11 cellular contexts compared by ENCODE assay signal in the genomic region with DNA sequence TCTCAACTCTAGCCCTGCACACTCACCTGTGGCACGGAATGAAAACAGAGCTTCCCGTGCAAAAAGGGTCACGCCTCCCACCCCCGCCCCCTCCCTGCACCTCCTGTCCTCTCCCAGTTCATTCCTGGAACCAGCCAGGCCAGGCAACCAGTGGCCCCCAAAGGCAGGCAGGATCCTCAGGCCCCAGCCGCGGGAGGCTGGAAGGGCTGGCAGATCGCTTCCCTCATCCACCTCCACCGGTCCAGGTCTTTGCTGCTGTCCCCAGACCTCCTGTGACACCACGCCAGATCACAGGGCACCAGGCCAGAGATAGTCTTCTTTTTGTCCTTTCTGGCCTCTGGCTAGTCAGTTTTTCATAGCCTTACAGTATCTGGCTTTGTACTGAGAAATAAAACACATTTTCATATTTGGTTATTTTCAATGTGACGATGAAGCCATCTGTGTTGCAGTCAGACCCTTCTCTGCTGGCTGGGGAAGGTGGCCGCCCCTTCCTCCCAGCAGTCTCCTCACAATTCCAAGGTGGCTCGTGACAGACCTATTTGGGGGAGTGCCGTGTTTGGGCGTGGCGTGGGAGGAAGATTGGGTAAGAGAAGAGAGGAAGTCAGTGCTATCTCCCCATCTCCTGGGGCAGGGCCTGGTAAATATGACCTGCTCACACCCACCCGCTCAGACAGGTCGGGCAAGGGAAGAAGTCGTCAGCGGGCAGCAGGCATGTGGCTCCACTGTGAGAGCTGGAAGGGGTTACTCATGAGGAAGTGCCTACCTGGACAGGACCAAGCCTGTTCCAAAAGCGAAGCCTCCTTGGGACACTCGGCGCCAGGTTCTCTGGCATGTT. TPM values are rescaled to one million over a fixed set of nuclear protein-coding genes. Genes with fewer than 3 reads are reported as not detected.
DNase-seq lines count a peak whose midpoint lies in the region; ATAC-seq and TF ChIP-seq lines count a peak whose summit lies in the region.
"Had no signal": no experiment of that assay in that cellular context is flagged by ENCODE, and none has a peak within 500 bp of the region (broad histone marks: within the 10 kb centered on the region; RNA-seq: fewer than 3 reads in every experiment).

No MANE protein-coding gene starts in this region.

- no peaks in the 10 kb centered on the region for H3K79me2 ChIP-seq in osteoblast (ENCODE audit: insufficient read depth, low read length)
- no peaks in the 10 kb centered on the region for H3K79me2 ChIP-seq in Karpas-422 (ENCODE audit: low read length)

- H3K36me3 ChIP-seq in muscle layer of duodenum (ENCODE audit: control insufficient read depth in 1 of 2, insufficient read depth in 2 of 2, low read length in 2 of 2), result peaks cover 6 to 29% of the 10 kb centered on the region in 2 donors
- peaks cover 11% of the 10 kb centered on the region for H3K36me3 ChIP-seq in osteoblast (ENCODE audit: insufficient read depth, low read length)
- no peaks in the 10 kb centered on the region for H3K36me3 ChIP-seq in Karpas-422 (ENCODE audit: insufficient read depth, low read length)

- H2AFZ ChIP-seq in osteoblast (ENCODE audit: low read length), result no peak overlapping the region
- H2AFZ ChIP-seq in Karpas-422 (ENCODE audit: low read length), result no peak overlapping the region

- peak overlapping the region; percentile 27 for H3K4me3 Mint-ChIP-seq in CD4-positive, alpha-beta T cell

- peak overlapping the region; percentile 80 for H3K27ac Mint-ChIP-seq in CD4-positive, alpha-beta T cell

- no peaks in the 10 kb centered on the region for H3K9me2 ChIP-seq in Karpas-422 (replicated peaks; ENCODE audit: insufficient read depth, low read length)

- H3K4me1 Mint-ChIP-seq in CD4-positive, alpha-beta T cell (ENCODE audit: low read depth), result peaks cover 44% of the 10 kb centered on the region

- DNase-seq in CD4-positive, alpha-beta T cell, result peak in 8 of 10 experiments; percentile 15 to 52 (median 39)
- DNase-seq in SKM-1 treated with dmso at 0.1 percent for 144 hours (lab: John Stamatoyannopoulos, UW; ENCODE audit: unreplicated experiment), result peak; percentile 66
- peak; percentile 34 for DNase-seq in activated naive CD4-positive, alpha-beta T cell treated with anti-CD3 and anti-CD28 coated beads, Interleukin-2, amount 50 U/mL, for 16 hours
- no peak for DNase-seq in hypothalamus (lab: John Stamatoyannopoulos, UW)
- no peak for DNase-seq in osteoblast (ENCODE audit: insufficient read length, low spot score, missing footprints)
- no peak for DNase-seq in Karpas-422
- DNase-seq: DMS79; effector CD8-positive, alpha-beta T cell had no signal

- H3K27me3 ChIP-seq in CD4-positive, alpha-beta T cell (ENCODE audit: control insufficient read depth, insufficient read depth, low read length), result no peaks in the 10 kb centered on the region
- H3K27me3 ChIP-seq in muscle layer of duodenum (ENCODE audit: low read depth, low read length) (no peaks in the 10 kb centered on the region), osteoblast (ENCODE audit: insufficient read depth, low read length) (no peaks in the 10 kb centered on the region), Karpas-422 (ENCODE audit: low read length) (no peaks in the 10 kb centered on the region)

- no peaks in the 10 kb centered on the region for H3K9me3 ChIP-seq in CD4-positive, alpha-beta T cell (ENCODE audit: control insufficient read depth, low read length)
- H3K9me3 ChIP-seq in muscle layer of duodenum (ENCODE audit: control insufficient read depth in 1 of 2, low read length in 2 of 2) (no peaks in the 10 kb centered on the region), osteoblast (ENCODE audit: low read depth, low read length) (no peaks in the 10 kb centered on the region), Karpas-422 (ENCODE audit: low read length) (no peaks in the 10 kb centered on the region)

- CTCF ChIA-PET in CD4-positive, alpha-beta T cell (lab: Charles Lee), result interaction anchor here (1.2 kb wide), 1 partner anchor 33 kb away, joined by 4 read pairs; no protein-coding TSS in a partner anchor

- POLR2A ChIA-PET in CD4-positive, alpha-beta T cell (lab: Charles Lee), result interaction anchor here (0.8 to 5.9 kb wide), 5 partner anchors 9 to 72 kb away, joined by 3 to 61 read pairs (median 10); a partner anchor contains a TSS

- no peak overlapping the region for H3K9ac ChIP-seq in Karpas-422 (ENCODE audit: low read length)
- H3K9ac ChIP-seq: KMS-11 had no signal

- H3K4me2 ChIP-seq in osteoblast (ENCODE audit: insufficient read depth, low read length) (no peak overlapping the region), Karpas-422 (ENCODE audit: low read depth, low read length, poor library complexity, severe bottlenecking) (no peak overlapping the region)
- H3K4me2 ChIP-seq: KMS-11 had no signal

- peaks cover under 1% of the 10 kb centered on the region for H3K36me3 Mint-ChIP-seq in CD4-positive, alpha-beta T cell (ENCODE audit: low read depth)

- H4K20me1 ChIP-seq in osteoblast (ENCODE audit: insufficient read depth, low read length) (no peaks in the 10 kb centered on the region), Karpas-422 (ENCODE audit: insufficient read depth, low read depth, low read length) (no peaks in the 10 kb centered on the region)

- H3K27ac ChIP-seq in CD4-positive, alpha-beta T cell (ENCODE audit: low read depth, low read length), result peak overlapping the region; percentile 33
- H3K27ac ChIP-seq in muscle layer of duodenum (ENCODE audit: low read length) (peak overlapping the region; percentile 4), osteoblast (ENCODE audit: low read depth, low read length) (no peak overlapping the region), Karpas-422 (ENCODE audit: low read length) (no peak overlapping the region)
- H3K27ac ChIP-seq: KMS-11 had no signal

- H3K4me3 ChIP-seq in muscle layer of duodenum (ENCODE audit: low read depth in 1 of 2, low read length in 2 of 2), result no peak overlapping the region
- no peak overlapping the region for H3K4me3 ChIP-seq in osteoblast (ENCODE audit: insufficient read depth, low read length)
- no peak overlapping the region for H3K4me3 ChIP-seq in Karpas-422 (ENCODE audit: low read length)

- intact Hi-C loops in CD4-positive, alpha-beta T cell (cut with DNase I, micrococcal nuclease), result no loop called here

- peak; percentile 35 for ATAC-seq in CD4-positive, alpha-beta T cell (ENCODE audit: poor library complexity)
- ATAC-seq in GM18868 (IDR thresholded peaks at IDR 0.05; ENCODE audit: unreplicated experiment), result no peak

- no peaks in the 10 kb centered on the region for H3K9me3 Mint-ChIP-seq in CD4-positive, alpha-beta T cell

- no peaks in the 10 kb centered on the region for H3K4me1 ChIP-seq in muscle layer of duodenum (ENCODE audit: control insufficient read depth in 1 of 2, insufficient read depth in 2 of 2, low read length in 2 of 2)
- peaks cover 2% of the 10 kb centered on the region for H3K4me1 ChIP-seq in osteoblast (ENCODE audit: insufficient read depth, low read length)
- peaks cover 7% of the 10 kb centered on the region for H3K4me1 ChIP-seq in Karpas-422 (ENCODE audit: low read length)

- no peak for TF ChIP-seq CTCF in CD4-positive, alpha-beta T cell (IDR thresholded peaks at IDR 0.05)
- TF ChIP-seq CTCF in osteoblast (IDR thresholded peaks at IDR 0.05; ENCODE audit: extremely low read depth, low read depth, low read length), result no peak

- no peaks in the 10 kb centered on the region for H3K27me3 Mint-ChIP-seq in CD4-positive, alpha-beta T cell

RNA-seq across cellular contexts. Expression of a gene that starts 9.1 kb away (rescaled TPM):
- total RNA-seq in CD4-positive, alpha-beta T cell, result 1 to 10 TPM; 8.5 to 8.8 TPM
- 13.3 and 25.0 TPM in 2 replicates for total RNA-seq in osteoblast
- 0.61 and 0.82 TPM in 2 replicates for total RNA-seq in Karpas-422 (2014; rRNA removed; shearing (Covaris generic); ENCODE audit: low replicate concordance)

RNA-seq across cellular contexts. Expression of a gene that starts 23.3 kb away (rescaled TPM):
- 100 to 1,000 TPM; 160 to 161 TPM for total RNA-seq in CD4-positive, alpha-beta T cell
- total RNA-seq in osteoblast, result 33.0 and 34.4 TPM in 2 replicates
- total RNA-seq in Karpas-422 (2014; rRNA removed; shearing (Covaris generic); ENCODE audit: low replicate concordance), result 31.3 and 91.8 TPM in 2 replicates

RNA-seq across cellular contexts. Expression of a gene that starts 40.9 kb away (rescaled TPM):
- 10 to 100 TPM; 31.7 to 39.5 TPM for total RNA-seq in CD4-positive, alpha-beta T cell
- total RNA-seq in osteoblast, result 43.3 and 59.4 TPM in 2 replicates
- 362 and 684 TPM in 2 replicates for total RNA-seq in Karpas-422 (2014; rRNA removed; shearing (Covaris generic); ENCODE audit: low replicate concordance)

RNA-seq across cellular contexts. Expression of a gene that starts 46.1 kb away (rescaled TPM):
- 100 to 1,000 TPM; 309 to 325 TPM for total RNA-seq in CD4-positive, alpha-beta T cell
- total RNA-seq in osteoblast, result 21.4 and 23.6 TPM in 2 replicates
- 94.7 and 190 TPM in 2 replicates for total RNA-seq in Karpas-422 (2014; rRNA removed; shearing (Covaris generic); ENCODE audit: low replicate concordance)

Comparison
In these comparisons a context has a peak if more than half of its experiments do, and no peak if none do; other contexts are left out.
1. DNase-seq: peak in CD4-positive, alpha-beta T cell (8 of 10), SKM-1 treated with dmso at 0.1 percent for 144 hours (single experiment) and activated naive CD4-positive, alpha-beta T cell treated with anti-CD3 and anti-CD28 coated beads, Interleukin-2, amount 50 U/mL, for 16 hours (single experiment); none in hypothalamus (0 of 51), osteoblast (single experiment) and Karpas-422 (single experiment).
2. H3K27ac ChIP-seq: peak in CD4-positive, alpha-beta T cell (single experiment) and muscle layer of duodenum (single experiment); none in osteoblast (single experiment) and Karpas-422 (single experiment).